In the genomic region with DNA sequence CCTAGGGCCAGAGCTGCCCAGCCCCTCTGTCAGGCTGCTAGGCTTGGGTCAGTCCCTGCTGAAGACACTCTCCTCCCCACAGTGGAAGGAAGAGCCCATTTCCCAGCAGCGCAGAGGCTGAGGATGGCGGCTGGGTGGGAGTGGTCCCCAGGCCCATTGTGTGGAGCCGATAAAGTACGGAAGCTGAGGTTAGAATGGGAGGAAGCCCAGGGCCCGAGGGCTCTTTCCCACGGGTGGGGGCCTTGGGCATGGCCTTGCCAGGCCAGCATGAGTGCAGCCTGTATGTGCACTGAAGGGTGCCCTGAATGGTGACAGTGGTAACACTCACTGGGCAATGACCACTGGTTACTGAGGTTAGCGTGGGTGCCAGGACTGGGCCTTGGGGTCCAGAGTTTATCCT, we compare ENCODE assay signal across 15 cellular contexts.
A peak's percentile ranks its signal among the peaks of the same experiment; 100 is the strongest.
DNase-seq lines count a peak whose midpoint lies in the region; ATAC-seq and TF ChIP-seq lines count a peak whose summit lies in the region.
"Had no signal": no experiment of that assay in that cellular context is flagged by ENCODE, and none has a peak within 500 bp of the region (broad histone marks: within the 10 kb centered on the region; RNA-seq: fewer than 3 reads in every experiment).

No MANE protein-coding gene starts in this region.

- H3K9me3 Mint-ChIP-seq in activated naive CD4-positive, alpha-beta T cell treated with anti-CD3 and anti-CD28 coated beads, Interleukin-2, amount 10 ng/mL, durations not matched to agents 7 days and 5 days, result no peaks in the 10 kb centered on the region
- H3K9me3 Mint-ChIP-seq in activated naive CD4-positive, alpha-beta T cell treated with anti-CD3 and anti-CD28 coated beads for 36 hours, result no peaks in the 10 kb centered on the region
- H3K9me3 Mint-ChIP-seq in endothelial cell (ENCODE audit: unreplicated experiment), result no peaks in the 10 kb centered on the region
- no peaks in the 10 kb centered on the region for H3K9me3 Mint-ChIP-seq in naive thymus-derived CD8-positive, alpha-beta T cell

- H3K9me3 ChIP-seq in upper lobe of right lung, result no peaks in the 10 kb centered on the region

- H3K4me1 Mint-ChIP-seq in activated naive CD4-positive, alpha-beta T cell treated with anti-CD3 and anti-CD28 coated beads, Interleukin-2, amount 10 ng/mL, durations not matched to agents 7 days and 5 days, result peaks cover 68% of the 10 kb centered on the region
- H3K4me1 Mint-ChIP-seq in activated naive CD4-positive, alpha-beta T cell treated with anti-CD3 and anti-CD28 coated beads for 36 hours (ENCODE audit: low read depth), result peaks cover 51% of the 10 kb centered on the region
- peaks cover 72% of the 10 kb centered on the region for H3K4me1 Mint-ChIP-seq in endothelial cell (ENCODE audit: unreplicated experiment)
- H3K4me1 Mint-ChIP-seq in naive thymus-derived CD8-positive, alpha-beta T cell, result peaks cover 13 to 60% (median 46%) of the 10 kb centered on the region in 4 donors

- peak overlapping the region; percentile 49 for H3K4me3 Mint-ChIP-seq in activated naive CD4-positive, alpha-beta T cell treated with anti-CD3 and anti-CD28 coated beads, Interleukin-2, amount 10 ng/mL, durations not matched to agents 7 days and 5 days
- no peak overlapping the region for H3K4me3 Mint-ChIP-seq in activated naive CD4-positive, alpha-beta T cell treated with anti-CD3 and anti-CD28 coated beads for 36 hours
- no peak overlapping the region for H3K4me3 Mint-ChIP-seq in endothelial cell (ENCODE audit: unreplicated experiment)
- peak overlapping the region in 2 of 10 donors; percentile 6 to 42 for H3K4me3 Mint-ChIP-seq in naive thymus-derived CD8-positive, alpha-beta T cell

- POLR2A ChIA-PET in naive thymus-derived CD8-positive, alpha-beta T cell (lab: Charles Lee), result interaction anchor here (0.6 to 2.3 kb wide), 5 partner anchors 10 to 138 kb away, joined by 3 to 9 read pairs (median 3); no protein-coding TSS in a partner anchor

- intact Hi-C loops in activated naive CD4-positive, alpha-beta T cell treated with anti-CD3 and anti-CD28 coated beads for 36 hours (cut with micrococcal nuclease), result no loop called here
- intact Hi-C loops in upper lobe of right lung (cut with DNase I), result loop anchor here (5.0 kb wide), 1 partner anchor 142 kb away; no protein-coding TSS in a partner anchor

- ATAC-seq in naive thymus-derived CD8-positive, alpha-beta T cell, result no peak
- ATAC-seq in upper lobe of right lung, result peak; percentile 46
- ATAC-seq: Panc1 had no signal

- H3K27ac ChIP-seq in upper lobe of right lung, result peak overlapping the region; percentile 70
- H3K27ac ChIP-seq: cardiac muscle cell had no signal

- CTCF ChIA-PET in activated naive CD4-positive, alpha-beta T cell treated with anti-CD3 and anti-CD28 coated beads, Interleukin-2, amount 10 ng/mL, durations not matched to agents 7 days and 5 days (lab: Charles Lee), result interaction anchor here (0.6 to 16.3 kb wide), 20 partner anchors 9 to 314 kb away, joined by 3 to 429 read pairs (median 5); partner anchors contain the start of genes C9orf43, CDC26, POLE3 and PRPF4
- CTCF ChIA-PET in activated naive CD4-positive, alpha-beta T cell treated with anti-CD3 and anti-CD28 coated beads for 36 hours (lab: Charles Lee), result interaction anchor here (0.6 to 20.1 kb wide), 15 partner anchors 7 to 764 kb away, joined by 3 to 440 read pairs (median 5); partner anchors contain the start of genes ALAD, CDC26 and PRPF4

- H3K36me3 Mint-ChIP-seq in activated naive CD4-positive, alpha-beta T cell treated with anti-CD3 and anti-CD28 coated beads, Interleukin-2, amount 10 ng/mL, durations not matched to agents 7 days and 5 days, result peaks cover 32% of the 10 kb centered on the region
- H3K36me3 Mint-ChIP-seq in activated naive CD4-positive, alpha-beta T cell treated with anti-CD3 and anti-CD28 coated beads for 36 hours (ENCODE audit: low read depth), result peaks cover 5% of the 10 kb centered on the region
- H3K36me3 Mint-ChIP-seq in endothelial cell (ENCODE audit: low read depth, unreplicated experiment), result peaks cover 32% of the 10 kb centered on the region
- peaks cover 0 to 41% (median 0%) of the 10 kb centered on the region in 3 donors for H3K36me3 Mint-ChIP-seq in naive thymus-derived CD8-positive, alpha-beta T cell

- DNase-seq in activated naive CD4-positive, alpha-beta T cell treated with anti-CD3 and anti-CD28 coated beads, Interleukin-2, amount 10 ng/mL, durations not matched to agents 7 days and 5 days, result no peak
- no peak for DNase-seq in activated naive CD4-positive, alpha-beta T cell treated with anti-CD3 and anti-CD28 coated beads for 36 hours
- DNase-seq in endothelial cell (ENCODE audit: low spot score) (peak; percentile 82), upper lobe of right lung (no peak), COLO829 (ENCODE audit: low spot score) (no peak), SHP77 treated with DMSO at 0.1 percent for 48 hours (lab: John Stamatoyannopoulos, UW) (no peak), foreskin melanocyte (no peak)
- no peak for DNase-seq in naive thymus-derived CD8-positive, alpha-beta T cell
- DNase-seq: DMS79 treated with DMSO at 0.1 percent for 48 hours; NCI-H2227 treated with DMSO at 0.1 percent for 48 hours; nucleus accumbens; stimulated activated CD4-positive, alpha-beta T cell treated with anti-CD3 and anti-CD28 coated beads, Interleukin-1b, Interleukin-23, amount 100 ng/mL, for 48 hours; stimulated activated naive CD4-positive, alpha-beta T cell treated with Interleukin-2 at 50 U/mL for 16 hours had no signal

- H3K27ac Mint-ChIP-seq in activated naive CD4-positive, alpha-beta T cell treated with anti-CD3 and anti-CD28 coated beads, Interleukin-2, amount 10 ng/mL, durations not matched to agents 7 days and 5 days, result no peak overlapping the region
- H3K27ac Mint-ChIP-seq in activated naive CD4-positive, alpha-beta T cell treated with anti-CD3 and anti-CD28 coated beads for 36 hours, result no peak overlapping the region
- peak overlapping the region; percentile 99 for H3K27ac Mint-ChIP-seq in endothelial cell (ENCODE audit: unreplicated experiment)
- H3K27ac Mint-ChIP-seq in naive thymus-derived CD8-positive, alpha-beta T cell, result peak overlapping the region in 6 of 10 donors; percentile 53 to 85 (median 70)

- H3K27me3 ChIP-seq in upper lobe of right lung, result no peaks in the 10 kb centered on the region
- H3K27me3 ChIP-seq: cardiac muscle cell had no signal

- TF ChIP-seq CTCF in endothelial cell (IDR thresholded peaks at IDR 0.05; ENCODE audit: unreplicated experiment) (no peak), upper lobe of right lung (IDR thresholded peaks at IDR 0.05) (no peak)

- H3K27me3 Mint-ChIP-seq in activated naive CD4-positive, alpha-beta T cell treated with anti-CD3 and anti-CD28 coated beads, Interleukin-2, amount 10 ng/mL, durations not matched to agents 7 days and 5 days, result no peaks in the 10 kb centered on the region
- H3K27me3 Mint-ChIP-seq in activated naive CD4-positive, alpha-beta T cell treated with anti-CD3 and anti-CD28 coated beads for 36 hours (ENCODE audit: low read depth), result no peaks in the 10 kb centered on the region
- H3K27me3 Mint-ChIP-seq in endothelial cell (ENCODE audit: unreplicated experiment), result peaks cover 23% of the 10 kb centered on the region
- H3K27me3 Mint-ChIP-seq in naive thymus-derived CD8-positive, alpha-beta T cell, result no peaks in the 10 kb centered on the region

- peaks cover 26% of the 10 kb centered on the region for H3K36me3 ChIP-seq in upper lobe of right lung

- H3K4me3 ChIP-seq in upper lobe of right lung, result no peak overlapping the region
- H3K4me3 ChIP-seq: cardiac muscle cell had no signal

- peaks cover 55% of the 10 kb centered on the region for H3K4me1 ChIP-seq in upper lobe of right lung

Comparison
In these comparisons a context has a peak if more than half of its experiments do, and no peak if none do; other contexts are left out.
1. H3K27ac Mint-ChIP-seq: peak in endothelial cell (single experiment) and naive thymus-derived CD8-positive, alpha-beta T cell (6 of 10); none in activated naive CD4-positive, alpha-beta T cell treated with anti-CD3 and anti-CD28 coated beads, Interleukin-2, amount 10 ng/mL, durations not matched to agents 7 days and 5 days (single experiment) and activated naive CD4-positive, alpha-beta T cell treated with anti-CD3 and anti-CD28 coated beads for 36 hours (single experiment).